ENCODE assay signal across 17 cellular contexts in genomic region chr11:7281083-7281482, GRCh38. TPM values are rescaled to one million over a fixed set of nuclear protein-coding genes. Genes with fewer than 3 reads are reported as not detected.
DNase-seq lines count a peak whose midpoint lies in the region; ATAC-seq, FAIRE-seq and TF ChIP-seq lines count a peak whose summit lies in the region.
"Had no signal": no experiment of that assay in that cellular context is flagged by ENCODE, and none has a peak within 500 bp of the region (broad histone marks: within the 10 kb centered on the region; RNA-seq: fewer than 3 reads in every experiment).

No MANE protein-coding gene starts in this region.

- ATAC-seq in RWPE2 (ENCODE audit: low read depth) (peak; percentile 98), GM21786 (IDR thresholded peaks at IDR 0.05; ENCODE audit: unreplicated experiment) (no peak), HG03460 (IDR thresholded peaks at IDR 0.05; ENCODE audit: unreplicated experiment) (no peak)

- 73 to 89% methylated on average over 1 of the region's 1 CpG for WGBS in transverse colon (ENCODE audit: low coverage in 1 of 2), 2 donors

- FAIRE-seq in H54 (lab: Jason Lieb, UNC): peak; percentile 60
- FAIRE-seq in RCC 7860 (lab: Jason Lieb, UNC): no peak

- intact Hi-C loops in transverse colon (cut with DNase I; ENCODE audit: low total_unique reads): no loop called here

- TF ChIP-seq CTCF in RWPE2 (IDR thresholded peaks at IDR 0.05; ENCODE audit: poor library complexity, severe bottlenecking) (no peak), epithelial cell of esophagus (IDR thresholded peaks at IDR 0.05; ENCODE audit: insufficient read depth, low read depth, low read length, missing control alignments) (no peak), transverse colon (IDR thresholded peaks at IDR 0.05) (no peak)

- H3K27ac ChIP-seq in RWPE2 (ENCODE audit: poor library complexity, severe bottlenecking) (no peak overlapping the region), transverse colon (no peak overlapping the region)

- H3K27me3 ChIP-seq in RWPE2 (ENCODE audit: insufficient read depth, poor library complexity, severe bottlenecking): no peaks in the 10 kb centered on the region
- H3K27me3 ChIP-seq in transverse colon: no peaks in the 10 kb centered on the region

- TF ChIP-seq POLR2A in H54 (IDR thresholded peaks at IDR 0.05; ENCODE audit: low read depth, low read length) (no peak), transverse colon (IDR thresholded peaks at IDR 0.05) (no peak)

- no peak overlapping the region for H3K4me3 ChIP-seq in RWPE2 (ENCODE audit: severe bottlenecking)
- H3K4me3 ChIP-seq in epithelial cell of esophagus (ENCODE audit: low read length): no peak overlapping the region
- H3K4me3 ChIP-seq in transverse colon: no peak overlapping the region

- no peak for TF ChIP-seq EP300 in transverse colon (IDR thresholded peaks at IDR 0.05; ENCODE audit: low read depth)

- H3K4me1 ChIP-seq in RWPE2 (ENCODE audit: insufficient read depth, poor library complexity, severe bottlenecking): no peaks in the 10 kb centered on the region
- H3K4me1 ChIP-seq in transverse colon: no peaks in the 10 kb centered on the region

- in situ Hi-C loops in transverse colon (cut with MboI; ENCODE audit: low pct_ligation_motif_present in 1 of 4, low pct_unique_long_range_greater_than_20kb in 1 of 4, low sequenced_read_pairs in 3 of 4): no loop called here

- no peaks in the 10 kb centered on the region for H3K9me3 ChIP-seq in RWPE2 (ENCODE audit: severe bottlenecking)
- H3K9me3 ChIP-seq in transverse colon: peaks cover 2 to 8% of the 10 kb centered on the region in 2 donors

- no peaks in the 10 kb centered on the region for H3K36me3 ChIP-seq in RWPE2 (ENCODE audit: low read depth)
- H3K36me3 ChIP-seq in transverse colon: no peaks in the 10 kb centered on the region

- DNase-seq in H54 (ENCODE audit: insufficient read length, low spot score) (no peak), RWPE2 (ENCODE audit: low spot score) (no peak), epithelial cell of esophagus (ENCODE audit: low read depth) (peak; percentile 97), non-pigmented ciliary epithelial cell (ENCODE audit: low read depth) (peak; percentile 8), RCC 7860 (ENCODE audit: low spot score) (no peak), transverse colon (no peak)
- DNase-seq: activated CD4-positive, alpha-beta T cell treated with anti-CD3 and anti-CD28 coated beads for 4 hours; activated CD8-positive, alpha-beta memory T cell treated with anti-CD3 and anti-CD28 coated beads, Interleukin-2, amount 50 U/mL, for 4 hours; activated naive CD4-positive, alpha-beta T cell; effector memory CD4-positive, alpha-beta T cell; MV-4-11; NCI-H774; nephron progenitor cell had no signal

RNA-seq across cellular contexts. Expression of gene SYT9, which starts 29.4 kb away (rescaled TPM):
- total RNA-seq in transverse colon: under 1 TPM in 2 of 4 donors, not detected in 2; 0.14 to 0.16 TPM
- total RNA-seq: B cell, subcutaneous adipose tissue had no signal

Comparison
In these comparisons a context has a peak if more than half of its experiments do, and no peak if none do; other contexts are left out.
1. DNase-seq: peak in epithelial cell of esophagus (single experiment) and non-pigmented ciliary epithelial cell (single experiment); none in H54 (single experiment), RWPE2 (single experiment), RCC 7860 (single experiment) and transverse colon (single experiment).